Comparison of ENCODE assay signal across 9 cellular contexts in the genomic region with DNA sequence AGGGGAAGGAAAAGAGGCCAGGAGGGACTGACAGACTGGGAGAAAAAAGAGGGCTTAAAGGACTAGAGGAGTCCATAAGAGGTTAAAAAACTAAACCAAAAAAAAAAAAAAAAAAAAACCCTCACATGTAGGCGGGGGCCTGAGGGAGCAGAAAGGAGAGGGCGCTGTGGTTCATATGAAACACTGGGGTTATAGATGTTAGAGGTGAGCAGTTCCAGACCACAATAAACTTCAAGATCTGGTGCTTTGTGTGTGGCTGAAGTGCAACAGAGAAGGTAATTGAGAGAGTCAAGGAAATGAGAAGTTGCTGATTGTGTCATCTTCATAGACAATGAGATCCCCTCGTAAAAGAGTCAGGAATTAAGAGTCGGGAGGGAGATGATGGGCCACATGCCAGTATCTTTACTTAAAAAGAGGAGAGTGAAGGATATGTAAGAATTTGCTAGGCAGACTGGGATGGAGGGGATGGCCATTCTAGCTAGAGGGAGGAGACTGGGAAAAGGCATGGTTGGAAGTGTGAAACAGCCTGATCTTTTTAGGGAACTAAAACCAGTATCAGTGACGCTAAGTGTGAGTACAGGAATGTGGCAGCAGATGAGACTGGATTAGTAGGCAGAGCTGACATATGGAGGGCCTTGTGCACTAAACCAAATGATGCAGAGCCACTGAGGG. TPM values are rescaled to one million over a fixed set of nuclear protein-coding genes. Genes with fewer than 3 reads are reported as not detected.
A peak's percentile ranks its signal among the peaks of the same experiment; 100 is the strongest.
DNase-seq lines count a peak whose midpoint lies in the region; ATAC-seq and TF ChIP-seq lines count a peak whose summit lies in the region.
"Had no signal": no experiment of that assay in that cellular context is flagged by ENCODE, and none has a peak within 500 bp of the region (broad histone marks: within the 10 kb centered on the region; RNA-seq: fewer than 3 reads in every experiment).

No MANE protein-coding gene starts in this region.

- BruUV-seq in MCF 10A (replicated peaks; lab: Mats Ljungman, UMichigan): no TSS peak

- H3K27me3 ChIP-seq in neutrophil: no peaks in the 10 kb centered on the region
- H3K27me3 ChIP-seq: right lobe of liver had no signal

- POLR2A ChIA-PET in MCF 10A (lab: Yijun Ruan, JAX): interaction anchor here (1.5 kb wide), 1 partner anchor 19 kb away, joined by 11 read pairs; a partner anchor contains a TSS

- DNase-seq in NOMO-1 treated with DMSO at 0.1 percent for 48 hours (lab: John Stamatoyannopoulos, UW; ENCODE audit: unreplicated experiment): peak; percentile 56
- no peak for DNase-seq in NOMO-1 treated with dmso at 0.1 percent for 144 hours (lab: John Stamatoyannopoulos, UW; ENCODE audit: unreplicated experiment)
- DNase-seq in T-helper 2 cell: peak in 3 of 5 experiments; percentile 4 to 88 (median 51)
- no peak for DNase-seq in NCI-H1092 (lab: John Stamatoyannopoulos, UW)
- DNase-seq in osteocyte (ENCODE audit: extremely low spot score, unreplicated experiment): no peak
- DNase-seq in MCF 10A (ENCODE audit: unreplicated experiment): no peak
- DNase-seq: right lobe of liver had no signal

- peak overlapping the region; percentile 66 for H3K27ac ChIP-seq in neutrophil
- H3K27ac ChIP-seq: right lobe of liver had no signal

- CTCF ChIA-PET in MCF 10A (lab: Yijun Ruan, JAX): interaction anchor here (0.7 to 1.0 kb wide), 2 partner anchors 31 to 260 kb away, joined by 3 read pairs; a partner anchor contains a TSS

- no peaks in the 10 kb centered on the region for H3K9me3 ChIP-seq in neutrophil
- H3K9me3 ChIP-seq: right lobe of liver had no signal

- H3K4me3 Mint-ChIP-seq in osteocyte (ENCODE audit: unreplicated experiment) (no peak overlapping the region), MCF 10A (ENCODE audit: unreplicated experiment) (no peak overlapping the region)

- TF ChIP-seq CTCF in neutrophil (IDR thresholded peaks at IDR 0.05): no peak
- no peak for TF ChIP-seq CTCF in osteocyte (IDR thresholded peaks at IDR 0.05)
- no peak for TF ChIP-seq CTCF in MCF 10A (IDR thresholded peaks at IDR 0.05; ENCODE audit: unreplicated experiment)

- H3K27me3 Mint-ChIP-seq in osteocyte (ENCODE audit: unreplicated experiment) (no peaks in the 10 kb centered on the region), MCF 10A (ENCODE audit: insufficient read depth, unreplicated experiment) (peaks cover 22% of the 10 kb centered on the region)

- H3K4me3 ChIP-seq in neutrophil (ENCODE audit: low read depth in 1 of 2, low read length in 1 of 2): peak overlapping the region in 1 of 2 experiments; percentile 38
- H3K4me3 ChIP-seq: right lobe of liver had no signal

- intact Hi-C loops in MCF 10A (cut with micrococcal nuclease): no loop called here

- H3K27ac Mint-ChIP-seq in osteocyte (ENCODE audit: unreplicated experiment) (no peak overlapping the region), MCF 10A (ENCODE audit: low read depth, unreplicated experiment) (no peak overlapping the region)

- H3K4me1 ChIP-seq in neutrophil (ENCODE audit: control insufficient read depth in 1 of 2, insufficient read depth in 1 of 2, low read depth in 1 of 2, low read length in 1 of 2): peaks cover 5% of the 10 kb centered on the region in 2 experiments
- H3K4me1 ChIP-seq: right lobe of liver had no signal

- ATAC-seq in HG02798 (IDR thresholded peaks at IDR 0.05; ENCODE audit: poor library complexity, unreplicated experiment): peak; percentile 86

- H3K4me1 Mint-ChIP-seq in osteocyte (ENCODE audit: unreplicated experiment) (no peaks in the 10 kb centered on the region), MCF 10A (ENCODE audit: insufficient read depth, unreplicated experiment) (peaks cover 6% of the 10 kb centered on the region)

- peaks cover 9% of the 10 kb centered on the region for H3K9me3 Mint-ChIP-seq in osteocyte (ENCODE audit: unreplicated experiment)
- H3K9me3 Mint-ChIP-seq in MCF 10A (ENCODE audit: unreplicated experiment): no peaks in the 10 kb centered on the region

- no peaks in the 10 kb centered on the region for H3K36me3 ChIP-seq in neutrophil
- H3K36me3 ChIP-seq: right lobe of liver had no signal

- H3K36me3 Mint-ChIP-seq in osteocyte (ENCODE audit: unreplicated experiment): no peaks in the 10 kb centered on the region
- no peaks in the 10 kb centered on the region for H3K36me3 Mint-ChIP-seq in MCF 10A (ENCODE audit: insufficient read depth, unreplicated experiment)

RNA-seq across cellular contexts. Expression of a gene that starts 18.4 kb away (rescaled TPM):
- 210 and 238 TPM in 2 replicates for total RNA-seq in osteocyte
- total RNA-seq in MCF 10A (2022): 282 and 300 TPM in 2 replicates

Comparison
In these comparisons a context has a peak if more than half of its experiments do, and no peak if none do; other contexts are left out.
1. DNase-seq: peak in NOMO-1 treated with DMSO at 0.1 percent for 48 hours (single experiment) and T-helper 2 cell (3 of 5); none in NOMO-1 treated with dmso at 0.1 percent for 144 hours (single experiment), NCI-H1092 (single experiment), osteocyte (single experiment) and MCF 10A (single experiment).